Comparison of ENCODE assay signal across 18 cellular contexts in the genomic region with DNA sequence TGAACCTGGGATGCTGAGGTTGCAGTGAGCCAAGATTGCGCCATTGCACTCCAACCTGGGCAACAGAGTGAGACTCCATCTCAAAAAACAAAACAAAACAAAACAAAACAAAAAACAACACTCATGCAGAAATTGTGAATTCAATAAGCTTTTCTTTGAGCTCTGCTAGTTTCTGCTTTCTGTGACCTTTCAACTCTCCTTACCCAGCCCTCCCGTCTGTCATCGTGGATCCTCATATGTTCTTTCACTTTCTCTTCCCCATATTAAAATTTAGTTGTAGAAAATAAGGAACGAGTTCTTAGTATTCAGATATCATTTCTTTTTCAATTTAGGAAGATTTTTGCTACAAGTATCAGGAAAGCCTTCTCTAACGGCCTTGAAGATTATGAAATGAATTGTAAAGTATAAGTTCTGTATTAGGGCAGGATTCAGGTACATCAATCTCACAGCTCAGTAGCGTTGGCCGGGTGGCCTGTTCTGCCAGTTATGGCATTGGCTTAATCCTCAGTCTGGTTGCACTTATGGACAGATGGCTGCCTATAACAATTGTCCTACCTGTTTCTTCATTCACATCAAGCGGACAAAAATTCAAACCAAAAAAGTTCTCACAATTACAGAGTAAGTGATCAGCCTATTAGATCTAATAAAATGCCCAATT.
"Had no signal": no experiment of that assay in that cellular context is flagged by ENCODE, and none has a peak within 500 bp of the region (broad histone marks: within the 10 kb centered on the region; RNA-seq: fewer than 3 reads in every experiment).

No MANE protein-coding gene starts in this region.

- H3K4me3 ChIP-seq: esophagus squamous epithelium, hepatocyte, left ventricle myocardium inferior, thyroid gland had no signal

- DNase-seq: activated CD4-positive, alpha-beta T cell treated with anti-CD3 and anti-CD28 coated beads, Interleukin-2, amount 50 U/mL, for 1 hour; activated naive CD4-positive, alpha-beta T cell treated with Interleukin-2 at 50 U/mL for 16 hours; activated T-cell treated with anti-CD3 and anti-CD28 coated beads for 4 hours; anterior cingulate cortex; brain microvascular endothelial cell; cortex of kidney; effector CD4-positive, alpha-beta T cell; esophagus squamous epithelium; islet precursor cell; left ventricle myocardium inferior; mesenchymal stem cell; naive thymus-derived CD8-positive, alpha-beta T cell; retina; stimulated activated CD4-positive, alpha-beta T cell treated with anti-CD3 and anti-CD28 coated beads, Interleukin-2, amount 100 ng/mL, for 48 hours; thyroid gland had no signal

- H3K4me3 Mint-ChIP-seq: stimulated activated memory B cell treated with anti-CD40 and anti-IgM and Interleukin-4, amounts not matched to agents 10 μg/mL and 1 μg/mL and 100 μg/mL, for 72 hours had no signal

- H3K79me2 ChIP-seq: hepatocyte, parathyroid adenoma had no signal

- H3K36me3 Mint-ChIP-seq: naive thymus-derived CD8-positive, alpha-beta T cell; stimulated activated memory B cell treated with anti-CD40 and anti-IgM and Interleukin-4, amounts not matched to agents 10 μg/mL and 1 μg/mL and 100 μg/mL, for 72 hours had no signal

- H3K4me1 ChIP-seq: esophagus squamous epithelium, left ventricle myocardium inferior, parathyroid adenoma, thyroid gland had no signal

- H2AFZ ChIP-seq: hepatocyte, parathyroid adenoma had no signal

- H3K9me3 ChIP-seq: esophagus squamous epithelium, left ventricle myocardium inferior, thyroid gland had no signal

- H3K27ac ChIP-seq: brain microvascular endothelial cell, esophagus squamous epithelium, hepatocyte, left ventricle myocardium inferior, parathyroid adenoma, thyroid gland had no signal

- H3K36me3 ChIP-seq: brain microvascular endothelial cell, esophagus squamous epithelium, left ventricle myocardium inferior, thyroid gland had no signal

- H3K27ac Mint-ChIP-seq: naive thymus-derived CD8-positive, alpha-beta T cell; stimulated activated memory B cell treated with anti-CD40 and anti-IgM and Interleukin-4, amounts not matched to agents 10 μg/mL and 1 μg/mL and 100 μg/mL, for 72 hours had no signal

- H3K4me1 Mint-ChIP-seq: naive thymus-derived CD8-positive, alpha-beta T cell; stimulated activated memory B cell treated with anti-CD40 and anti-IgM and Interleukin-4, amounts not matched to agents 10 μg/mL and 1 μg/mL and 100 μg/mL, for 72 hours had no signal

- H3K27me3 ChIP-seq: brain microvascular endothelial cell, esophagus squamous epithelium, hepatocyte, thyroid gland had no signal

- H3K27me3 Mint-ChIP-seq: stimulated activated memory B cell treated with anti-CD40 and anti-IgM and Interleukin-4, amounts not matched to agents 10 μg/mL and 1 μg/mL and 100 μg/mL, for 72 hours had no signal

- ATAC-seq: naive thymus-derived CD8-positive, alpha-beta T cell; stimulated activated memory B cell treated with anti-CD40 and anti-IgM and Interleukin-4, amounts not matched to agents 10 μg/mL and 1 μg/mL and 100 μg/mL, for 72 hours had no signal

- H3K4me2 ChIP-seq: hepatocyte had no signal

- H3K9ac ChIP-seq: parathyroid adenoma had no signal
